In the genomic region with DNA sequence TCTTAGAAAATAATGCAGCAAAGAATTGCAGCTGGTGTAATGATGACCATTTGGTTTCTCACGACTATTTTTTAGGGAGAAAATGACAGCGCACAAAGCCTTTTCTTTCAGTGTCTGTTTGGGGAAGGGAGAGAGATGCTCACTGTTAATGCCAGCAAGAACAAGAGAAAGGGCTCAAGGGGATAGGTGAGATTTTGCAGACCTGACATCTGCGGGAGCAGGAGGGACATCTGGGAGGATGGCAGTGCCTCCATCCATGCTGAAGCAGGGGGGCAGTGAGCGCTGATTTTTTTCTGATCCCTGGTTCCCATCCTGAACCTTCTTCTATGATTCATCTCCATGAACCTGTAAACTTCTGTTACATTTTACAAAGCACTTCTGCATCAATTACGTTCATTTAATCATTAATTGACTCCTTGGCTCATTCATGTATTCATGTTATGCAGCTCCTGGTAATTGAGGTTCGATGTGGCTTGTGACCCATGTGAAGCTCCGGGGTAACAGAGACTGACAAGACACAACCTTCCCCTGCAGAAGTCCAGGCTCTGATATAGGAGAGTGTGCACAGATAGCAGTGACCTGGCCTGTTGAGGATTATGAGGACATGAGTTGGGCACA, we compare ENCODE assay signal across 27 cellular contexts.
"Had no signal": no experiment of that assay in that cellular context is flagged by ENCODE, and none has a peak within 500 bp of the region (broad histone marks: within the 10 kb centered on the region; RNA-seq: fewer than 3 reads in every experiment).

No MANE protein-coding gene starts in this region.

- H3K4me3 ChIP-seq: esophagus squamous epithelium, mucosa of descending colon, pancreas, smooth muscle cell, stomach, thyroid gland had no signal

- H3K9me3 ChIP-seq: esophagus squamous epithelium, mucosa of descending colon, neutrophil, pancreas, stomach, thyroid gland had no signal

- H3K9me3 Mint-ChIP-seq: dendritic cell treated with granulocyte-macrophage colony-stimulating factor and Interleukin-4, amounts not matched to agents 40 ng/mL and 50 ng/mL, for 4 days; immature natural killer cell; mesothelial cell of epicardium; naive B cell; natural killer cell treated with Interleukin-12 subunit alpha and Interleukin-12 subunit beta and Interleukin-15 and Interleukin-18, amount 100 ng/mL, for 72 hours; neural crest cell; type B pancreatic cell had no signal

- H3K27me3 ChIP-seq: neutrophil, thyroid gland had no signal

- H3K4me2 ChIP-seq: smooth muscle cell had no signal

- H3K4me1 Mint-ChIP-seq: immature natural killer cell, mesothelial cell of epicardium, neural crest cell had no signal

- H3K4me3 Mint-ChIP-seq: dendritic cell treated with granulocyte-macrophage colony-stimulating factor and Interleukin-4, amounts not matched to agents 40 ng/mL and 50 ng/mL, for 4 days; immature natural killer cell; mesothelial cell of epicardium; naive B cell; natural killer cell treated with Interleukin-12 subunit alpha and Interleukin-12 subunit beta and Interleukin-15 and Interleukin-18, amount 100 ng/mL, for 72 hours; neural crest cell; type B pancreatic cell had no signal

- H3K4me1 ChIP-seq: esophagus squamous epithelium, pancreas, stomach, thyroid gland had no signal

- DNase-seq: effector CD8-positive, alpha-beta T cell; erythroblast; esophagus squamous epithelium; foreskin melanocyte; hypothalamus; immature natural killer cell; kidney glomerular epithelial cell; mesenchymal stem cell; mucosa of descending colon; naive B cell; pancreas; stimulated activated CD4-positive, alpha-beta T cell treated with anti-CD3 and anti-CD28 coated beads, Interleukin-12 subunit alpha, Interleukin-12 subunit beta, amount 100 ng/mL, for 4 hours; stimulated activated CD4-positive, alpha-beta T cell treated with anti-CD3 and anti-CD28 coated beads, Interleukin-1b, Interleukin-23, amount 100 ng/mL, for 48 hours; stimulated activated CD4-positive, alpha-beta T cell treated with anti-CD3 and anti-CD28 coated beads, Interleukin-4, amount 100 ng/mL, for 1 hour; stimulated activated CD8-positive, alpha-beta memory T cell treated with anti-CD3 and anti-CD28 coated beads, Interleukin-4, amount 100 ng/mL, for 48 hours; stimulated activated naive CD4-positive, alpha-beta T cell treated with Interleukin-2 at 50 U/mL for 16 hours; thyroid gland had no signal

- H3K27ac Mint-ChIP-seq: dendritic cell treated with granulocyte-macrophage colony-stimulating factor and Interleukin-4, amounts not matched to agents 40 ng/mL and 50 ng/mL, for 4 days; immature natural killer cell; mesothelial cell of epicardium; naive B cell; natural killer cell treated with Interleukin-12 subunit alpha and Interleukin-12 subunit beta and Interleukin-15 and Interleukin-18, amount 100 ng/mL, for 72 hours; type B pancreatic cell had no signal

- ATAC-seq: left lobe of liver; mucosa of descending colon; natural killer cell treated with Interleukin-12 subunit alpha and Interleukin-12 subunit beta and Interleukin-15 and Interleukin-18, amount 100 ng/mL, for 72 hours; pancreas; sciatic nerve had no signal

- H3K27ac ChIP-seq: esophagus squamous epithelium, neutrophil, pancreas, stomach, thyroid gland had no signal

- H3K36me3 ChIP-seq: esophagus squamous epithelium, neutrophil, pancreas, stomach, thyroid gland had no signal

- H3K36me3 Mint-ChIP-seq: immature natural killer cell; mesothelial cell of epicardium; naive B cell; natural killer cell treated with Interleukin-12 subunit alpha and Interleukin-12 subunit beta and Interleukin-15 and Interleukin-18, amount 100 ng/mL, for 72 hours; type B pancreatic cell had no signal
